Comparison of ENCODE assay signal across 11 cellular contexts in genomic region chr5:68255305-68256130, GRCh38. TPM values are rescaled to one million over a fixed set of nuclear protein-coding genes. Genes with fewer than 3 reads are reported as not detected.
A peak's percentile ranks its signal among the peaks of the same experiment; 100 is the strongest.
DNase-seq lines count a peak whose midpoint lies in the region; ATAC-seq and TF ChIP-seq lines count a peak whose summit lies in the region.
"Had no signal": no experiment of that assay in that cellular context is flagged by ENCODE, and none has a peak within 500 bp of the region (broad histone marks: within the 10 kb centered on the region; RNA-seq: fewer than 3 reads in every experiment).

No MANE protein-coding gene starts in this region.

- H3K36me3 Mint-ChIP-seq in activated naive CD4-positive, alpha-beta T cell treated with anti-CD3 and anti-CD28 coated beads, Interleukin-2, amount 10 ng/mL, durations not matched to agents 7 days and 5 days = peaks cover 30% of the 10 kb centered on the region
- peaks cover 27% of the 10 kb centered on the region for H3K36me3 Mint-ChIP-seq in activated CD8-positive, alpha-beta T cell treated with anti-CD3 and anti-CD28 coated beads, Interleukin-2, amount 10 ng/mL, durations not matched to agents 7 days and 5 days (ENCODE audit: low read depth)
- H3K36me3 Mint-ChIP-seq in chondrocyte (ENCODE audit: low read depth) = peaks cover 2% of the 10 kb centered on the region

- no peak for DNase-seq in activated naive CD4-positive, alpha-beta T cell treated with anti-CD3 and anti-CD28 coated beads, Interleukin-2, amount 10 ng/mL, durations not matched to agents 7 days and 5 days
- no peak for DNase-seq in activated naive CD4-positive, alpha-beta T cell treated with Interleukin-2 at 50 U/mL for 16 hours
- no peak for DNase-seq in activated CD8-positive, alpha-beta T cell treated with anti-CD3 and anti-CD28 coated beads, Interleukin-2, amount 10 ng/mL, durations not matched to agents 7 days and 5 days
- DNase-seq in lower lobe of right lung (no peak), upper lobe of left lung (no peak), C1 segment of cervical spinal cord (lab: John Stamatoyannopoulos, UW) (no peak), chondrocyte (ENCODE audit: low spot score) (no peak)
- DNase-seq: activated CD4-positive, CD25-positive, alpha-beta regulatory T cell treated with anti-CD3 and anti-CD28 coated beads, Interleukin-2, amount 50 U/mL, for 72 hours; stimulated activated CD4-positive, alpha-beta T cell treated with anti-CD3 and anti-CD28 coated beads, Interleukin-4, amount 100 ng/mL, for 24 hours had no signal

- no peak for TF ChIP-seq CTCF in lower lobe of right lung (IDR thresholded peaks at IDR 0.05)
- TF ChIP-seq CTCF in upper lobe of left lung (IDR thresholded peaks at IDR 0.05) = no peak
- no peak for TF ChIP-seq CTCF in chondrocyte (IDR thresholded peaks at IDR 0.05)

- H3K27me3 ChIP-seq in lower lobe of right lung (ENCODE audit: low read depth) (no peaks in the 10 kb centered on the region), upper lobe of left lung (no peaks in the 10 kb centered on the region)
- H3K27me3 ChIP-seq: neutrophil had no signal

- H3K27ac Mint-ChIP-seq in activated naive CD4-positive, alpha-beta T cell treated with anti-CD3 and anti-CD28 coated beads, Interleukin-2, amount 10 ng/mL, durations not matched to agents 7 days and 5 days = peak overlapping the region; percentile 77
- peak overlapping the region; percentile 40 for H3K27ac Mint-ChIP-seq in activated CD8-positive, alpha-beta T cell treated with anti-CD3 and anti-CD28 coated beads, Interleukin-2, amount 10 ng/mL, durations not matched to agents 7 days and 5 days
- H3K27ac Mint-ChIP-seq in chondrocyte (ENCODE audit: unreplicated experiment) = no peak overlapping the region

- TF ChIP-seq EP300 in upper lobe of left lung (IDR thresholded peaks at IDR 0.05) = no peak

- CTCF ChIA-PET in activated naive CD4-positive, alpha-beta T cell treated with anti-CD3 and anti-CD28 coated beads, Interleukin-2, amount 10 ng/mL, durations not matched to agents 7 days and 5 days (lab: Charles Lee) = interaction anchor here (0.6 to 2.1 kb wide), 4 partner anchors 12 to 206 kb away, joined by 4 to 9 read pairs (median 4); no protein-coding TSS in a partner anchor
- CTCF ChIA-PET in activated CD8-positive, alpha-beta T cell treated with anti-CD3 and anti-CD28 coated beads, Interleukin-2, amount 10 ng/mL, durations not matched to agents 7 days and 5 days (lab: Charles Lee) = interaction anchor here (0.9 to 6.3 kb wide), 12 partner anchors 9 to 1033 kb away, joined by 3 to 39 read pairs (median 5); partner anchors contain the start of gene PIK3R1

- H3K4me1 ChIP-seq in lower lobe of right lung (peaks cover 89% of the 10 kb centered on the region), upper lobe of left lung (peaks cover 48 to 68% (median 59%) of the 10 kb centered on the region in 4 donors)

- no peaks in the 10 kb centered on the region for H3K9me3 Mint-ChIP-seq in activated naive CD4-positive, alpha-beta T cell treated with anti-CD3 and anti-CD28 coated beads, Interleukin-2, amount 10 ng/mL, durations not matched to agents 7 days and 5 days
- no peaks in the 10 kb centered on the region for H3K9me3 Mint-ChIP-seq in activated CD8-positive, alpha-beta T cell treated with anti-CD3 and anti-CD28 coated beads, Interleukin-2, amount 10 ng/mL, durations not matched to agents 7 days and 5 days (ENCODE audit: insufficient read depth)
- no peaks in the 10 kb centered on the region for H3K9me3 Mint-ChIP-seq in chondrocyte (ENCODE audit: low read depth)

- peaks cover 8% of the 10 kb centered on the region for H3K36me3 ChIP-seq in lower lobe of right lung
- H3K36me3 ChIP-seq in upper lobe of left lung = no peaks in the 10 kb centered on the region
- H3K36me3 ChIP-seq: neutrophil had no signal

- TF ChIP-seq POLR2A in upper lobe of left lung (IDR thresholded peaks at IDR 0.05) = no peak

- POLR2A ChIA-PET in activated CD8-positive, alpha-beta T cell treated with anti-CD3 and anti-CD28 coated beads, Interleukin-2, amount 10 ng/mL, durations not matched to agents 7 days and 5 days (lab: Charles Lee) = interaction anchor here (0.9 to 1.8 kb wide), 3 partner anchors 17 to 40 kb away, joined by 3 to 4 read pairs (median 3); partner anchors contain the start of gene PIK3R1

- H3K4me3 ChIP-seq in lower lobe of right lung = no peak overlapping the region
- H3K4me3 ChIP-seq in upper lobe of left lung = no peak overlapping the region

- peak overlapping the region; percentile 11 for H3K4me3 Mint-ChIP-seq in activated naive CD4-positive, alpha-beta T cell treated with anti-CD3 and anti-CD28 coated beads, Interleukin-2, amount 10 ng/mL, durations not matched to agents 7 days and 5 days
- peak overlapping the region; percentile 61 for H3K4me3 Mint-ChIP-seq in activated CD8-positive, alpha-beta T cell treated with anti-CD3 and anti-CD28 coated beads, Interleukin-2, amount 10 ng/mL, durations not matched to agents 7 days and 5 days
- no peak overlapping the region for H3K4me3 Mint-ChIP-seq in chondrocyte (ENCODE audit: unreplicated experiment)

- H3K4me1 Mint-ChIP-seq in activated naive CD4-positive, alpha-beta T cell treated with anti-CD3 and anti-CD28 coated beads, Interleukin-2, amount 10 ng/mL, durations not matched to agents 7 days and 5 days = peaks cover 84% of the 10 kb centered on the region
- H3K4me1 Mint-ChIP-seq in activated CD8-positive, alpha-beta T cell treated with anti-CD3 and anti-CD28 coated beads, Interleukin-2, amount 10 ng/mL, durations not matched to agents 7 days and 5 days (ENCODE audit: low read depth) = peaks cover 71% of the 10 kb centered on the region
- peaks cover 82% of the 10 kb centered on the region for H3K4me1 Mint-ChIP-seq in chondrocyte (ENCODE audit: low read depth)

- WGBS in upper lobe of left lung, 2 donors = 39 to 42% methylated on average over 6 of the region's 6 CpGs

- H3K9me3 ChIP-seq in lower lobe of right lung = no peaks in the 10 kb centered on the region
- no peaks in the 10 kb centered on the region for H3K9me3 ChIP-seq in upper lobe of left lung
- H3K9me3 ChIP-seq: neutrophil had no signal

- H3K27ac ChIP-seq in lower lobe of right lung (peak overlapping the region; percentile 27), upper lobe of left lung (peak overlapping the region in 3 of 4 donors; percentile 27 to 83 (median 70))
- H3K27ac ChIP-seq: neutrophil had no signal

- H3K27me3 Mint-ChIP-seq in activated naive CD4-positive, alpha-beta T cell treated with anti-CD3 and anti-CD28 coated beads, Interleukin-2, amount 10 ng/mL, durations not matched to agents 7 days and 5 days = no peaks in the 10 kb centered on the region
- no peaks in the 10 kb centered on the region for H3K27me3 Mint-ChIP-seq in activated CD8-positive, alpha-beta T cell treated with anti-CD3 and anti-CD28 coated beads, Interleukin-2, amount 10 ng/mL, durations not matched to agents 7 days and 5 days (ENCODE audit: low read depth)
- H3K27me3 Mint-ChIP-seq in chondrocyte (ENCODE audit: low read depth) = no peaks in the 10 kb centered on the region

- peak; percentile 70 for ATAC-seq in activated CD8-positive, alpha-beta T cell treated with anti-CD3 and anti-CD28 coated beads, Interleukin-2, amount 10 ng/mL, durations not matched to agents 7 days and 5 days
- ATAC-seq in lower lobe of right lung = no peak
- ATAC-seq in upper lobe of left lung (ENCODE audit: low FRiP score in 2 of 2) = no peak
- ATAC-seq in HG03159 (IDR thresholded peaks at IDR 0.05; ENCODE audit: unreplicated experiment) = no peak

- intact Hi-C loops in lower lobe of right lung (cut with DNase I) = loop anchor here (10.0 kb wide), 1 partner anchor 1011 kb away; no protein-coding TSS in a partner anchor

RNA-seq across cellular contexts. Expression of gene PIK3R1, which starts 40.0 kb away (rescaled TPM):
- total RNA-seq in activated CD8-positive, alpha-beta T cell treated with anti-CD3 and anti-CD28 coated beads, Interleukin-2, amount 10 ng/mL, durations not matched to agents 7 days and 5 days = 10 to 100 TPM; 61.1 to 65.0 TPM
- total RNA-seq in lower lobe of right lung = 122 TPM
- 100 to 1,000 TPM in 1 of 6 donors, 10 to 100 TPM in 5; 52.3 to 112 (median 92.5) TPM for total RNA-seq in upper lobe of left lung
- total RNA-seq in chondrocyte = 56.2 to 63.1 TPM (median 60.7 TPM) in 3 replicates
